Comparison of ENCODE assay signal across 8 cellular contexts in genomic region chr7:23105644-23106490, GRCh38.
DNase-seq lines count a peak whose midpoint lies in the region; ATAC-seq and TF ChIP-seq lines count a peak whose summit lies in the region.

TSS of gene KLHL7 (plus strand) at chr7:23105785. CDS start at chr7:23106027, 242 bp downstream.

- TF ChIP-seq CTCF in AG10803 (conservative IDR thresholded peaks at IDR 0.05; ENCODE audit: low read length), result peak; percentile 27; the same call in 1 of the 2 replicates

- DNase-seq in AG10803 (ENCODE audit: low read depth), result peak; percentile 87
- DNase-seq in NCI-H446 treated with DMSO at 0.1 percent for 48 hours (lab: John Stamatoyannopoulos, UW), result peak; percentile 82
- DNase-seq in activated CD4-positive, CD25-positive, alpha-beta regulatory T cell treated with anti-CD3 and anti-CD28 coated beads, Interleukin-2, amount 50 U/mL, for 72 hours, result peak; percentile 95
- DNase-seq in cerebellar nuclear complex (lab: John Stamatoyannopoulos, UW), result peak; percentile 24 to 80
- DNase-seq in islet precursor cell, result peak; percentile 98
- DNase-seq in stimulated activated CD4-positive, alpha-beta T cell treated with anti-CD3 and anti-CD28 coated beads, Interleukin-15, amount 100 ng/mL, for 1 hour (ENCODE audit: low read depth in 1 of 2, low spot score in 1 of 2), result peak; percentile 89 to 96

- H3K4me3 ChIP-seq in AG10803 (ENCODE audit: low read length), result peak within 1 kb of the TSS; percentile 87

- ATAC-seq in GM19035 (IDR thresholded peaks at IDR 0.05; ENCODE audit: unreplicated experiment) (peak; percentile 97), HG03354 (IDR thresholded peaks at IDR 0.05; ENCODE audit: poor library complexity, severe bottlenecking, unreplicated experiment) (peak; percentile 96)

Comparison
In these comparisons a context has a peak if more than half of its experiments do, and no peak if none do; other contexts are left out.
1. Peak in every context shown above with its lines: DNase-seq, ATAC-seq and H3K4me3 ChIP-seq.